1 cellular context compared by ENCODE assay signal in the genomic region with DNA sequence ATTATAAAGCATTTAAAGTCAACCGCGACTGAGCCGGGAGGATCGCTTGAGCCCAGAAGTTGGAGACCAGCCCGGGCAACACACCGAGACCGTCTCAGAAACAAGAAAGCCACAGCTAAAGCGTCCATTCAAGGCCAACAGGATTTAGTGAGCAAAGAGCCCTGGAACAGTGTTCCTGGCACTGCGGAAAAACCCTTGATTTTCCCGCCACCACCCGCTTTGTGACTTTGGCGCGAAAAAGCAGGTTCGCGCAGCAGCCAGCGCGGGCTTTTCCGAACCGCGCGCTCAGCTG.
TF ChIP-seq lines count a peak whose summit lies in the region.

No MANE protein-coding gene starts in this region.

TF ChIP-seq in HepG2, 621 proteins besides CTCF, POLR2A, EP300 and RAD21 (continued from another document and continues in another):
- TF ChIP-seq ZNF138 (CRISPR knock-in tag; IDR thresholded peaks at IDR 0.05; ENCODE audit: low read depth) = 0 out of 2 replicates have a peak, but pooled peaks have one; percentile 100
- TF ChIP-seq POLR2G (IDR thresholded peaks at IDR 0.05; ENCODE audit: low read depth, low read length) = no peak
- peak; percentile 73 for TF ChIP-seq CHD2 (IDR thresholded peaks at IDR 0.05; ENCODE audit: low read depth, low read length)
- TF ChIP-seq ZNF367 (CRISPR knock-in tag; IDR thresholded peaks at IDR 0.05; ENCODE audit: borderline replicate concordance) = peak; percentile 96; the same call in 1 of the 2 replicates
- TF ChIP-seq KDM4B (CRISPR knock-in tag; IDR thresholded peaks at IDR 0.05) = no peak; the same call in 1 of the 2 replicates
- no peak for TF ChIP-seq ZNF598 (CRISPR knock-in tag; IDR thresholded peaks at IDR 0.05; ENCODE audit: borderline replicate concordance)
- TF ChIP-seq, protein P1, sequence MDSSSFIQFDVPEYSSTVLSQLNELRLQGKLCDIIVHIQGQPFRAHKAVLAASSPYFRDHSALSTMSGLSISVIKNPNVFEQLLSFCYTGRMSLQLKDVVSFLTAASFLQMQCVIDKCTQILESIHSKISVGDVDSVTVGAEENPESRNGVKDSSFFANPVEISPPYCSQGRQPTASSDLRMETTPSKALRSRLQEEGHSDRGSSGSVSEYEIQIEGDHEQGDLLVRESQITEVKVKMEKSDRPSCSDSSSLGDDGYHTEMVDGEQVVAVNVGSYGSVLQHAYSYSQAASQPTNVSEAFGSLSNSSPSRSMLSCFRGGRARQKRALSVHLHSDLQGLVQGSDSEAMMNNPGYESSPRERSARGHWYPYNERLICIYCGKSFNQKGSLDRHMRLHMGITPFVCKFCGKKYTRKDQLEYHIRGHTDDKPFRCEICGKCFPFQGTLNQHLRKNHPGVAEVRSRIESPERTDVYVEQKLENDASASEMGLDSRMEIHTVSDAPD (CRISPR knock-in tag; IDR thresholded peaks at IDR 0.05) = 0 out of 2 replicates have a peak, but pooled peaks have one; percentile 85
- TF ChIP-seq GATAD1 (CRISPR knock-in tag; IDR thresholded peaks at IDR 0.05) = peak; percentile 80; the same call in 1 of the 2 replicates
- peak; percentile 70 for TF ChIP-seq MIXL1 (CRISPR knock-in tag; IDR thresholded peaks at IDR 0.05)
- TF ChIP-seq HMG20B (CRISPR knock-in tag; conservative IDR thresholded peaks at IDR 0.05) = peak; percentile 79; the same call in 1 of the 2 replicates
- TF ChIP-seq, protein P2, sequence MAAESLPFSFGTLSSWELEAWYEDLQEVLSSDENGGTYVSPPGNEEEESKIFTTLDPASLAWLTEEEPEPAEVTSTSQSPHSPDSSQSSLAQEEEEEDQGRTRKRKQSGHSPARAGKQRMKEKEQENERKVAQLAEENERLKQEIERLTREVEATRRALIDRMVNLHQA (CRISPR knock-in tag; IDR thresholded peaks at IDR 0.05) = peak; percentile 91; the same call in 1 of the 2 replicates
- no peak for TF ChIP-seq AKAP8 (CRISPR knock-in tag; IDR thresholded peaks at IDR 0.05)
- TF ChIP-seq TOPORS (CRISPR knock-in tag; IDR thresholded peaks at IDR 0.05) = no peak; the same call in 1 of the 2 replicates
- TF ChIP-seq, protein P3, sequence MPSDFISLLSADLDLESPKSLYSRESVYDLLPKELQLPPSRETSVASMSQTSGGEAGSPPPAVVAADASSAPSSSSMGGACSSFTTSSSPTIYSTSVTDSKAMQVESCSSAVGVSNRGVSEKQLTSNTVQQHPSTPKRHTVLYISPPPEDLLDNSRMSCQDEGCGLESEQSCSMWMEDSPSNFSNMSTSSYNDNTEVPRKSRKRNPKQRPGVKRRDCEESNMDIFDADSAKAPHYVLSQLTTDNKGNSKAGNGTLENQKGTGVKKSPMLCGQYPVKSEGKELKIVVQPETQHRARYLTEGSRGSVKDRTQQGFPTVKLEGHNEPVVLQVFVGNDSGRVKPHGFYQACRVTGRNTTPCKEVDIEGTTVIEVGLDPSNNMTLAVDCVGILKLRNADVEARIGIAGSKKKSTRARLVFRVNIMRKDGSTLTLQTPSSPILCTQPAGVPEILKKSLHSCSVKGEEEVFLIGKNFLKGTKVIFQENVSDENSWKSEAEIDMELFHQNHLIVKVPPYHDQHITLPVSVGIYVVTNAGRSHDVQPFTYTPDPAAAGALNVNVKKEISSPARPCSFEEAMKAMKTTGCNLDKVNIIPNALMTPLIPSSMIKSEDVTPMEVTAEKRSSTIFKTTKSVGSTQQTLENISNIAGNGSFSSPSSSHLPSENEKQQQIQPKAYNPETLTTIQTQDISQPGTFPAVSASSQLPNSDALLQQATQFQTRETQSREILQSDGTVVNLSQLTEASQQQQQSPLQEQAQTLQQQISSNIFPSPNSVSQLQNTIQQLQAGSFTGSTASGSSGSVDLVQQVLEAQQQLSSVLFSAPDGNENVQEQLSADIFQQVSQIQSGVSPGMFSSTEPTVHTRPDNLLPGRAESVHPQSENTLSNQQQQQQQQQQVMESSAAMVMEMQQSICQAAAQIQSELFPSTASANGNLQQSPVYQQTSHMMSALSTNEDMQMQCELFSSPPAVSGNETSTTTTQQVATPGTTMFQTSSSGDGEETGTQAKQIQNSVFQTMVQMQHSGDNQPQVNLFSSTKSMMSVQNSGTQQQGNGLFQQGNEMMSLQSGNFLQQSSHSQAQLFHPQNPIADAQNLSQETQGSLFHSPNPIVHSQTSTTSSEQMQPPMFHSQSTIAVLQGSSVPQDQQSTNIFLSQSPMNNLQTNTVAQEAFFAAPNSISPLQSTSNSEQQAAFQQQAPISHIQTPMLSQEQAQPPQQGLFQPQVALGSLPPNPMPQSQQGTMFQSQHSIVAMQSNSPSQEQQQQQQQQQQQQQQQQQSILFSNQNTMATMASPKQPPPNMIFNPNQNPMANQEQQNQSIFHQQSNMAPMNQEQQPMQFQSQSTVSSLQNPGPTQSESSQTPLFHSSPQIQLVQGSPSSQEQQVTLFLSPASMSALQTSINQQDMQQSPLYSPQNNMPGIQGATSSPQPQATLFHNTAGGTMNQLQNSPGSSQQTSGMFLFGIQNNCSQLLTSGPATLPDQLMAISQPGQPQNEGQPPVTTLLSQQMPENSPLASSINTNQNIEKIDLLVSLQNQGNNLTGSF (CRISPR knock-in tag; IDR thresholded peaks at IDR 0.05) = peak; percentile 100
- no peak; the same call in 1 of the 2 replicates for TF ChIP-seq TSC22D2 (CRISPR knock-in tag; IDR thresholded peaks at IDR 0.05; ENCODE audit: borderline replicate concordance)
- peak; percentile 95 for TF ChIP-seq ZNF660 (CRISPR knock-in tag; IDR thresholded peaks at IDR 0.05; ENCODE audit: borderline replicate concordance, low read depth)
- TF ChIP-seq SMARCC2 (IDR thresholded peaks at IDR 0.05) = no peak
- TF ChIP-seq CREM (IDR thresholded peaks at IDR 0.05) = no peak
- peak; percentile 40; the same call in 1 of the 2 replicates for TF ChIP-seq CREM (CRISPR knock-in tag; IDR thresholded peaks at IDR 0.05)
- no peak; the same call in 1 of the 2 replicates for TF ChIP-seq FOXJ3 (CRISPR knock-in tag; IDR thresholded peaks at IDR 0.05; ENCODE audit: borderline replicate concordance)
- TF ChIP-seq, protein P4, sequence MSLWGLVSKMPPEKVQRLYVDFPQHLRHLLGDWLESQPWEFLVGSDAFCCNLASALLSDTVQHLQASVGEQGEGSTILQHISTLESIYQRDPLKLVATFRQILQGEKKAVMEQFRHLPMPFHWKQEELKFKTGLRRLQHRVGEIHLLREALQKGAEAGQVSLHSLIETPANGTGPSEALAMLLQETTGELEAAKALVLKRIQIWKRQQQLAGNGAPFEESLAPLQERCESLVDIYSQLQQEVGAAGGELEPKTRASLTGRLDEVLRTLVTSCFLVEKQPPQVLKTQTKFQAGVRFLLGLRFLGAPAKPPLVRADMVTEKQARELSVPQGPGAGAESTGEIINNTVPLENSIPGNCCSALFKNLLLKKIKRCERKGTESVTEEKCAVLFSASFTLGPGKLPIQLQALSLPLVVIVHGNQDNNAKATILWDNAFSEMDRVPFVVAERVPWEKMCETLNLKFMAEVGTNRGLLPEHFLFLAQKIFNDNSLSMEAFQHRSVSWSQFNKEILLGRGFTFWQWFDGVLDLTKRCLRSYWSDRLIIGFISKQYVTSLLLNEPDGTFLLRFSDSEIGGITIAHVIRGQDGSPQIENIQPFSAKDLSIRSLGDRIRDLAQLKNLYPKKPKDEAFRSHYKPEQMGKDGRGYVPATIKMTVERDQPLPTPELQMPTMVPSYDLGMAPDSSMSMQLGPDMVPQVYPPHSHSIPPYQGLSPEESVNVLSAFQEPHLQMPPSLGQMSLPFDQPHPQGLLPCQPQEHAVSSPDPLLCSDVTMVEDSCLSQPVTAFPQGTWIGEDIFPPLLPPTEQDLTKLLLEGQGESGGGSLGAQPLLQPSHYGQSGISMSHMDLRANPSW (CRISPR knock-in tag; IDR thresholded peaks at IDR 0.05; ENCODE audit: borderline replicate concordance) = no peak
- TF ChIP-seq ZKSCAN5 (CRISPR knock-in tag; IDR thresholded peaks at IDR 0.05) = no peak
- no peak for TF ChIP-seq ZNF761 (CRISPR knock-in tag; conservative IDR thresholded peaks at IDR 0.05)
- TF ChIP-seq ZBTB3 (CRISPR knock-in tag; IDR thresholded peaks at IDR 0.05; ENCODE audit: borderline replicate concordance, low read depth) = peak; percentile 98; the same call in 1 of the 2 replicates
- no peak for TF ChIP-seq U2AF1 (optimal IDR thresholded peaks at IDR 0.05; ENCODE audit: low read depth, low read length)
- TF ChIP-seq HCFC1 (IDR thresholded peaks at IDR 0.05; ENCODE audit: low read depth, low read length) = no peak
- no peak for TF ChIP-seq KDM2A (CRISPR knock-in tag; IDR thresholded peaks at IDR 0.05; ENCODE audit: borderline replicate concordance, low read depth)
- TF ChIP-seq SUZ12 (IDR thresholded peaks at IDR 0.05; ENCODE audit: low read depth, low read length) = no peak
- TF ChIP-seq, protein P5, sequence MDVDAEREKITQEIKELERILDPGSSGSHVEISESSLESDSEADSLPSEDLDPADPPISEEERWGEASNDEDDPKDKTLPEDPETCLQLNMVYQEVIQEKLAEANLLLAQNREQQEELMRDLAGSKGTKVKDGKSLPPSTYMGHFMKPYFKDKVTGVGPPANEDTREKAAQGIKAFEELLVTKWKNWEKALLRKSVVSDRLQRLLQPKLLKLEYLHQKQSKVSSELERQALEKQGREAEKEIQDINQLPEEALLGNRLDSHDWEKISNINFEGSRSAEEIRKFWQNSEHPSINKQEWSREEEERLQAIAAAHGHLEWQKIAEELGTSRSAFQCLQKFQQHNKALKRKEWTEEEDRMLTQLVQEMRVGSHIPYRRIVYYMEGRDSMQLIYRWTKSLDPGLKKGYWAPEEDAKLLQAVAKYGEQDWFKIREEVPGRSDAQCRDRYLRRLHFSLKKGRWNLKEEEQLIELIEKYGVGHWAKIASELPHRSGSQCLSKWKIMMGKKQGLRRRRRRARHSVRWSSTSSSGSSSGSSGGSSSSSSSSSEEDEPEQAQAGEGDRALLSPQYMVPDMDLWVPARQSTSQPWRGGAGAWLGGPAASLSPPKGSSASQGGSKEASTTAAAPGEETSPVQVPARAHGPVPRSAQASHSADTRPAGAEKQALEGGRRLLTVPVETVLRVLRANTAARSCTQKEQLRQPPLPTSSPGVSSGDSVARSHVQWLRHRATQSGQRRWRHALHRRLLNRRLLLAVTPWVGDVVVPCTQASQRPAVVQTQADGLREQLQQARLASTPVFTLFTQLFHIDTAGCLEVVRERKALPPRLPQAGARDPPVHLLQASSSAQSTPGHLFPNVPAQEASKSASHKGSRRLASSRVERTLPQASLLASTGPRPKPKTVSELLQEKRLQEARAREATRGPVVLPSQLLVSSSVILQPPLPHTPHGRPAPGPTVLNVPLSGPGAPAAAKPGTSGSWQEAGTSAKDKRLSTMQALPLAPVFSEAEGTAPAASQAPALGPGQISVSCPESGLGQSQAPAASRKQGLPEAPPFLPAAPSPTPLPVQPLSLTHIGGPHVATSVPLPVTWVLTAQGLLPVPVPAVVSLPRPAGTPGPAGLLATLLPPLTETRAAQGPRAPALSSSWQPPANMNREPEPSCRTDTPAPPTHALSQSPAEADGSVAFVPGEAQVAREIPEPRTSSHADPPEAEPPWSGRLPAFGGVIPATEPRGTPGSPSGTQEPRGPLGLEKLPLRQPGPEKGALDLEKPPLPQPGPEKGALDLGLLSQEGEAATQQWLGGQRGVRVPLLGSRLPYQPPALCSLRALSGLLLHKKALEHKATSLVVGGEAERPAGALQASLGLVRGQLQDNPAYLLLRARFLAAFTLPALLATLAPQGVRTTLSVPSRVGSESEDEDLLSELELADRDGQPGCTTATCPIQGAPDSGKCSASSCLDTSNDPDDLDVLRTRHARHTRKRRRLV (CRISPR knock-in tag; IDR thresholded peaks at IDR 0.05) = no peak
- TF ChIP-seq, protein P6, sequence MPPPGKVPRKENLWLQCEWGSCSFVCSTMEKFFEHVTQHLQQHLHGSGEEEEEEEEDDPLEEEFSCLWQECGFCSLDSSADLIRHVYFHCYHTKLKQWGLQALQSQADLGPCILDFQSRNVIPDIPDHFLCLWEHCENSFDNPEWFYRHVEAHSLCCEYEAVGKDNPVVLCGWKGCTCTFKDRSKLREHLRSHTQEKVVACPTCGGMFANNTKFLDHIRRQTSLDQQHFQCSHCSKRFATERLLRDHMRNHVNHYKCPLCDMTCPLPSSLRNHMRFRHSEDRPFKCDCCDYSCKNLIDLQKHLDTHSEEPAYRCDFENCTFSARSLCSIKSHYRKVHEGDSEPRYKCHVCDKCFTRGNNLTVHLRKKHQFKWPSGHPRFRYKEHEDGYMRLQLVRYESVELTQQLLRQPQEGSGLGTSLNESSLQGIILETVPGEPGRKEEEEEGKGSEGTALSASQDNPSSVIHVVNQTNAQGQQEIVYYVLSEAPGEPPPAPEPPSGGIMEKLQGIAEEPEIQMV (CRISPR knock-in tag; IDR thresholded peaks at IDR 0.05; ENCODE audit: low read depth) = no peak; the same call in 1 of the 2 replicates
- TF ChIP-seq NKX3-1 (CRISPR knock-in tag; IDR thresholded peaks at IDR 0.05) = peak; percentile 99
- no peak for TF ChIP-seq PRMT3 (CRISPR knock-in tag; IDR thresholded peaks at IDR 0.05; ENCODE audit: borderline replicate concordance, low read depth)
- no peak for TF ChIP-seq ZMYM2 (CRISPR knock-in tag; IDR thresholded peaks at IDR 0.05)
- TF ChIP-seq ZNF30 (CRISPR knock-in tag; IDR thresholded peaks at IDR 0.05) = peak; percentile 100
